In the genomic region with DNA sequence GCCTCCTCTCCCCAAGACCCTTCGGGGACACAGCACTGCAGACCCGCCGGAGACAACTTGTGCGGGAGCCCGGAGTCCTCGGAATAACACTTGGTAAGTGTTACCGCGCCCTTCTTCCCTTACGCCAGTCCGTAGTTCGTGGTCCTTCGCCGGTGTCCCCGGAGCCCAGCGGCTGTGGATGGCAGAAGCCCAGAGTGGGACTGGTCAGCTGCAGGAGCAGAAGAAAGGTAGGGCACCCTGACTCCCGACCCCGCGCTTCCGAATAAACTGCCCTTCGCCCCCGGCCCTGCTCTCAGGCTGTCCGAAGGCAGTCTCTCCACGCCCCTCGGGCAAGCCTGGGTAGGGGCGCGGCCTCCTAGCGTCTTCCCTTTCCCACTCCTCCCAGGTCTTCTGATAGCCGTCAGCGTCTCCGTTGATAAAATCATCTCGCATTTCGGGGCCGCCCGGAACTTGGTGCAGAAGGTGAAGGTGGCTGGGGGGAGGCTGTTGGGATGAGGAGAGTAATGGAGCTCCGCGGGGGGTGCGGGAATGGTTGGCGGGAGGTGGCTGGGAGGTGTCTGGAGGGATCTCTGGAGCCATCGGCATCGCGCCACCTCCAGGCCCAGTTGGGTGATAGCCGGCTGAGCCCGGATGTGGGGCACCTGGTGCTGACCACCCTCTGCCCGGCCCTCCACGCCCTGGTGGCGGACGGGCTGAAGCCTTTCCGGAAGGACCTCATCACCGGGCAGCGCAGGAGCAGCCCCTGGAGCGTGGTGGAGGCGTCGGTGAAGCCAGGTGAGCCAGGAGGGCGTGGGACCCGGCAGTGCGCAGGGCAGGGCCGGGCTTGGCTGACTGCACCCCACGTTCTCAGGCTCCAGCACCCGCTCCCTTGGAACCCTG, we compare ENCODE assay signal across 1 cellular context.
A peak's percentile ranks its signal among the peaks of the same experiment; 100 is the strongest.
TF ChIP-seq lines count a peak whose summit lies in the region.

No MANE protein-coding gene starts in this region.

TF ChIP-seq in K562, 482 proteins besides CTCF, POLR2A, EP300 and RAD21 (continued from another document):
- TF ChIP-seq, protein P1, sequence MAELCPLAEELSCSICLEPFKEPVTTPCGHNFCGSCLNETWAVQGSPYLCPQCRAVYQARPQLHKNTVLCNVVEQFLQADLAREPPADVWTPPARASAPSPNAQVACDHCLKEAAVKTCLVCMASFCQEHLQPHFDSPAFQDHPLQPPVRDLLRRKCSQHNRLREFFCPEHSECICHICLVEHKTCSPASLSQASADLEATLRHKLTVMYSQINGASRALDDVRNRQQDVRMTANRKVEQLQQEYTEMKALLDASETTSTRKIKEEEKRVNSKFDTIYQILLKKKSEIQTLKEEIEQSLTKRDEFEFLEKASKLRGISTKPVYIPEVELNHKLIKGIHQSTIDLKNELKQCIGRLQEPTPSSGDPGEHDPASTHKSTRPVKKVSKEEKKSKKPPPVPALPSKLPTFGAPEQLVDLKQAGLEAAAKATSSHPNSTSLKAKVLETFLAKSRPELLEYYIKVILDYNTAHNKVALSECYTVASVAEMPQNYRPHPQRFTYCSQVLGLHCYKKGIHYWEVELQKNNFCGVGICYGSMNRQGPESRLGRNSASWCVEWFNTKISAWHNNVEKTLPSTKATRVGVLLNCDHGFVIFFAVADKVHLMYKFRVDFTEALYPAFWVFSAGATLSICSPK (IDR thresholded peaks at IDR 0.05; ENCODE audit: borderline replicate concordance): 0 out of 2 replicates have a peak, but pooled peaks have one; percentile 61
- TF ChIP-seq TAF7 (tag; IDR thresholded peaks at IDR 0.05): no peak
- TF ChIP-seq, protein P2, sequence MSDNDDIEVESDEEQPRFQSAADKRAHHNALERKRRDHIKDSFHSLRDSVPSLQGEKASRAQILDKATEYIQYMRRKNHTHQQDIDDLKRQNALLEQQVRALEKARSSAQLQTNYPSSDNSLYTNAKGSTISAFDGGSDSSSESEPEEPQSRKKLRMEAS (CRISPR knock-in tag; IDR thresholded peaks at IDR 0.05): peak; percentile 28; the same call in 1 of the 2 replicates
- TF ChIP-seq CXXC5 (CRISPR knock-in tag; IDR thresholded peaks at IDR 0.05): peak; percentile 43; the same call in 1 of the 2 replicates
- 0 out of 2 replicates have a peak, but pooled peaks have one; percentile 24 for TF ChIP-seq STAG1 (CRISPR knock-in tag; IDR thresholded peaks at IDR 0.05; ENCODE audit: borderline replicate concordance)
- TF ChIP-seq NFIC (IDR thresholded peaks at IDR 0.05): peak; percentile 13
- no peak for TF ChIP-seq SRF (CRISPR knock-in tag; IDR thresholded peaks at IDR 0.05)
- TF ChIP-seq, protein P3, sequence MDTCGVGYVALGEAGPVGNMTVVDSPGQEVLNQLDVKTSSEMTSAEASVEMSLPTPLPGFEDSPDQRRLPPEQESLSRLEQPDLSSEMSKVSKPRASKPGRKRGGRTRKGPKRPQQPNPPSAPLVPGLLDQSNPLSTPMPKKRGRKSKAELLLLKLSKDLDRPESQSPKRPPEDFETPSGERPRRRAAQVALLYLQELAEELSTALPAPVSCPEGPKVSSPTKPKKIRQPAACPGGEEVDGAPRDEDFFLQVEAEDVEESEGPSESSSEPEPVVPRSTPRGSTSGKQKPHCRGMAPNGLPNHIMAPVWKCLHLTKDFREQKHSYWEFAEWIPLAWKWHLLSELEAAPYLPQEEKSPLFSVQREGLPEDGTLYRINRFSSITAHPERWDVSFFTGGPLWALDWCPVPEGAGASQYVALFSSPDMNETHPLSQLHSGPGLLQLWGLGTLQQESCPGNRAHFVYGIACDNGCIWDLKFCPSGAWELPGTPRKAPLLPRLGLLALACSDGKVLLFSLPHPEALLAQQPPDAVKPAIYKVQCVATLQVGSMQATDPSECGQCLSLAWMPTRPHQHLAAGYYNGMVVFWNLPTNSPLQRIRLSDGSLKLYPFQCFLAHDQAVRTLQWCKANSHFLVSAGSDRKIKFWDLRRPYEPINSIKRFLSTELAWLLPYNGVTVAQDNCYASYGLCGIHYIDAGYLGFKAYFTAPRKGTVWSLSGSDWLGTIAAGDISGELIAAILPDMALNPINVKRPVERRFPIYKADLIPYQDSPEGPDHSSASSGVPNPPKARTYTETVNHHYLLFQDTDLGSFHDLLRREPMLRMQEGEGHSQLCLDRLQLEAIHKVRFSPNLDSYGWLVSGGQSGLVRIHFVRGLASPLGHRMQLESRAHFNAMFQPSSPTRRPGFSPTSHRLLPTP (IDR thresholded peaks at IDR 0.05; ENCODE audit: borderline replicate concordance, extremely low read depth, insufficient read length): no peak
- TF ChIP-seq, protein P4, sequence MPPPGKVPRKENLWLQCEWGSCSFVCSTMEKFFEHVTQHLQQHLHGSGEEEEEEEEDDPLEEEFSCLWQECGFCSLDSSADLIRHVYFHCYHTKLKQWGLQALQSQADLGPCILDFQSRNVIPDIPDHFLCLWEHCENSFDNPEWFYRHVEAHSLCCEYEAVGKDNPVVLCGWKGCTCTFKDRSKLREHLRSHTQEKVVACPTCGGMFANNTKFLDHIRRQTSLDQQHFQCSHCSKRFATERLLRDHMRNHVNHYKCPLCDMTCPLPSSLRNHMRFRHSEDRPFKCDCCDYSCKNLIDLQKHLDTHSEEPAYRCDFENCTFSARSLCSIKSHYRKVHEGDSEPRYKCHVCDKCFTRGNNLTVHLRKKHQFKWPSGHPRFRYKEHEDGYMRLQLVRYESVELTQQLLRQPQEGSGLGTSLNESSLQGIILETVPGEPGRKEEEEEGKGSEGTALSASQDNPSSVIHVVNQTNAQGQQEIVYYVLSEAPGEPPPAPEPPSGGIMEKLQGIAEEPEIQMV (tag; conservative IDR thresholded peaks at IDR 0.05; ENCODE audit: low read depth): no peak
- peak; percentile 10; the same call in 1 of the 2 replicates for TF ChIP-seq NR2C2 (CRISPR knock-in tag; IDR thresholded peaks at IDR 0.05)
- TF ChIP-seq NR2C2 (tag; IDR thresholded peaks at IDR 0.05): no peak
- TF ChIP-seq ETV5 (CRISPR knock-in tag; IDR thresholded peaks at IDR 0.05; ENCODE audit: low read depth): peak; percentile 30; the same call in 1 of the 2 replicates
- TF ChIP-seq TAF9B (IDR thresholded peaks at IDR 0.05; ENCODE audit: partially characterized antibody): no peak
- peak in 1 of 2 experiments; percentile 54; a peak in 1 of 4 replicates for TF ChIP-seq NONO (IDR thresholded peaks at IDR 0.05; ENCODE audit: low read depth in 2 of 2, low read length in 1 of 2)
- peak; percentile 15 for TF ChIP-seq PCBP1 (IDR thresholded peaks at IDR 0.05; ENCODE audit: low read depth, low read length, poor library complexity, severe bottlenecking)
- TF ChIP-seq ERF (CRISPR knock-in tag; IDR thresholded peaks at IDR 0.05): no peak
- TF ChIP-seq, protein P5, sequence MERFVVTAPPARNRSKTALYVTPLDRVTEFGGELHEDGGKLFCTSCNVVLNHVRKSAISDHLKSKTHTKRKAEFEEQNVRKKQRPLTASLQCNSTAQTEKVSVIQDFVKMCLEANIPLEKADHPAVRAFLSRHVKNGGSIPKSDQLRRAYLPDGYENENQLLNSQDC (CRISPR knock-in tag; IDR thresholded peaks at IDR 0.05): no peak
- TF ChIP-seq, protein P6, sequence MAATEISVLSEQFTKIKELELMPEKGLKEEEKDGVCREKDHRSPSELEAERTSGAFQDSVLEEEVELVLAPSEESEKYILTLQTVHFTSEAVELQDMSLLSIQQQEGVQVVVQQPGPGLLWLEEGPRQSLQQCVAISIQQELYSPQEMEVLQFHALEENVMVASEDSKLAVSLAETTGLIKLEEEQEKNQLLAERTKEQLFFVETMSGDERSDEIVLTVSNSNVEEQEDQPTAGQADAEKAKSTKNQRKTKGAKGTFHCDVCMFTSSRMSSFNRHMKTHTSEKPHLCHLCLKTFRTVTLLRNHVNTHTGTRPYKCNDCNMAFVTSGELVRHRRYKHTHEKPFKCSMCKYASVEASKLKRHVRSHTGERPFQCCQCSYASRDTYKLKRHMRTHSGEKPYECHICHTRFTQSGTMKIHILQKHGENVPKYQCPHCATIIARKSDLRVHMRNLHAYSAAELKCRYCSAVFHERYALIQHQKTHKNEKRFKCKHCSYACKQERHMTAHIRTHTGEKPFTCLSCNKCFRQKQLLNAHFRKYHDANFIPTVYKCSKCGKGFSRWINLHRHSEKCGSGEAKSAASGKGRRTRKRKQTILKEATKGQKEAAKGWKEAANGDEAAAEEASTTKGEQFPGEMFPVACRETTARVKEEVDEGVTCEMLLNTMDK (IDR thresholded peaks at IDR 0.05; ENCODE audit: borderline replicate concordance, insufficient read depth, low read depth, low read length, poor library complexity, severe bottlenecking): peak; percentile 81
